In the genomic region with DNA sequence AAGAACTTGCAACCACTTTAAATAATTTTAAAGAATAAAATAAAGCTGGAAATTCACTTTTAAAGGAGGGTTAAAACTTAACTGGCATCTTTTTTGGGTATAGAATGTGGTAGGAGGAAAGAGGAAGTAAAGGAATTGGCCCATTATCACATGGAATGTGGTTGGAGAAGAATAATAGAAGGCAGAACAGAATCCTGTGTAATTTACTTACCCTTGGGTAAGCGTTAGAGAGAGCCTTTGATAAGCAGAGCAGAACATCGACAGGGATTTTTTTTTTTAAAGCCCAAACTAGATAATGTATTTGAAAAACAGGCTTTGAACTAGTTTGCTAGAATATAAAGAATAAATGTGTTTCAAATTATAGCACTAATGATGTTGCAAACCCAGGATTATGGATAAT, we compare ENCODE assay signal across 1 cellular context.
TF ChIP-seq lines count a peak whose summit lies in the region.

No MANE protein-coding gene starts in this region.

TF ChIP-seq in WTC11, 78 proteins besides CTCF, POLR2A, EP300 and RAD21 (continued from another document):
- TF ChIP-seq, protein P1, sequence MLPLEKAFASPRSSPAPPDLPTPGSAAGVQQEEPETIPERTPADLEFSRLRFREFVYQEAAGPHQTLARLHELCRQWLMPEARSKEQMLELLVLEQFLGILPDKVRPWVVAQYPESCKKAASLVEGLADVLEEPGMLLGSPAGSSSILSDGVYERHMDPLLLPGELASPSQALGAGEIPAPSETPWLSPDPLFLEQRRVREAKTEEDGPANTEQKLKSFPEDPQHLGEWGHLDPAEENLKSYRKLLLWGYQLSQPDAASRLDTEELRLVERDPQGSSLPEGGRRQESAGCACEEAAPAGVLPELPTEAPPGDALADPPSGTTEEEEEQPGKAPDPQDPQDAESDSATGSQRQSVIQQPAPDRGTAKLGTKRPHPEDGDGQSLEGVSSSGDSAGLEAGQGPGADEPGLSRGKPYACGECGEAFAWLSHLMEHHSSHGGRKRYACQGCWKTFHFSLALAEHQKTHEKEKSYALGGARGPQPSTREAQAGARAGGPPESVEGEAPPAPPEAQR (CRISPR knock-in tag; IDR thresholded peaks at IDR 0.05): no peak
- TF ChIP-seq, protein P2, sequence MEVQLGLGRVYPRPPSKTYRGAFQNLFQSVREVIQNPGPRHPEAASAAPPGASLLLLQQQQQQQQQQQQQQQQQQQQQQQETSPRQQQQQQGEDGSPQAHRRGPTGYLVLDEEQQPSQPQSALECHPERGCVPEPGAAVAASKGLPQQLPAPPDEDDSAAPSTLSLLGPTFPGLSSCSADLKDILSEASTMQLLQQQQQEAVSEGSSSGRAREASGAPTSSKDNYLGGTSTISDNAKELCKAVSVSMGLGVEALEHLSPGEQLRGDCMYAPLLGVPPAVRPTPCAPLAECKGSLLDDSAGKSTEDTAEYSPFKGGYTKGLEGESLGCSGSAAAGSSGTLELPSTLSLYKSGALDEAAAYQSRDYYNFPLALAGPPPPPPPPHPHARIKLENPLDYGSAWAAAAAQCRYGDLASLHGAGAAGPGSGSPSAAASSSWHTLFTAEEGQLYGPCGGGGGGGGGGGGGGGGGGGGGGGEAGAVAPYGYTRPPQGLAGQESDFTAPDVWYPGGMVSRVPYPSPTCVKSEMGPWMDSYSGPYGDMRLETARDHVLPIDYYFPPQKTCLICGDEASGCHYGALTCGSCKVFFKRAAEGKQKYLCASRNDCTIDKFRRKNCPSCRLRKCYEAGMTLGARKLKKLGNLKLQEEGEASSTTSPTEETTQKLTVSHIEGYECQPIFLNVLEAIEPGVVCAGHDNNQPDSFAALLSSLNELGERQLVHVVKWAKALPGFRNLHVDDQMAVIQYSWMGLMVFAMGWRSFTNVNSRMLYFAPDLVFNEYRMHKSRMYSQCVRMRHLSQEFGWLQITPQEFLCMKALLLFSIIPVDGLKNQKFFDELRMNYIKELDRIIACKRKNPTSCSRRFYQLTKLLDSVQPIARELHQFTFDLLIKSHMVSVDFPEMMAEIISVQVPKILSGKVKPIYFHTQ (CRISPR knock-in tag; IDR thresholded peaks at IDR 0.05): no peak
- TF ChIP-seq ZNF423 (CRISPR knock-in tag; IDR thresholded peaks at IDR 0.05) (no peak), NR1H2 (CRISPR knock-in tag; IDR thresholded peaks at IDR 0.05) (no peak)
TF ChIP-seq in WTC11: peak in this region for 0.
